Comparison of ENCODE assay signal across 1 cellular context in the genomic region with DNA sequence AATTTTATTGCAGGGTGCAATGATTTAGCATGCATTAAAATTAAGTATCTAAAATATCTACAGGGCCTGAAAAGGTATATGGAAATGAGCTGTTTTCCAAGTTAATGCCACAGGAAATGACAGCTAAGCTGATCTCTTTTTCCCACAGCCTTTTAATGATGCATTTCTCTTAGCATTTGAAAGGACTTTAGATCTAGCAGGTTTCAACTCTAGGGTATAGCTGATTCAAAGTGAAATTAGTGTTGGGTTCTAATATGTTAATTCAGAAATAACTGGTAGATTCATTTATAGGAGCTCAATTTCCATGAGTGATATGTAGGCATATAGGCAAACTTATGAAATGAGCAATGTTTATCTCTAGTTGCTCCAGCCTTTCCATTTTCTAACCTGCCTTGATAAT.
TF ChIP-seq lines count a peak whose summit lies in the region.

No MANE protein-coding gene starts in this region.

TF ChIP-seq in IMR-90, 13 proteins besides CTCF, POLR2A, EP300 and RAD21:
- TF ChIP-seq, protein P1, sequence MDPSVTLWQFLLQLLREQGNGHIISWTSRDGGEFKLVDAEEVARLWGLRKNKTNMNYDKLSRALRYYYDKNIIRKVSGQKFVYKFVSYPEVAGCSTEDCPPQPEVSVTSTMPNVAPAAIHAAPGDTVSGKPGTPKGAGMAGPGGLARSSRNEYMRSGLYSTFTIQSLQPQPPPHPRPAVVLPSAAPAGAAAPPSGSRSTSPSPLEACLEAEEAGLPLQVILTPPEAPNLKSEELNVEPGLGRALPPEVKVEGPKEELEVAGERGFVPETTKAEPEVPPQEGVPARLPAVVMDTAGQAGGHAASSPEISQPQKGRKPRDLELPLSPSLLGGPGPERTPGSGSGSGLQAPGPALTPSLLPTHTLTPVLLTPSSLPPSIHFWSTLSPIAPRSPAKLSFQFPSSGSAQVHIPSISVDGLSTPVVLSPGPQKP (IDR thresholded peaks at IDR 0.05; ENCODE audit: borderline replicate concordance, low read depth, low read length), result no peak
- TF ChIP-seq SMC3 (IDR thresholded peaks at IDR 0.05; ENCODE audit: low read depth, low read length) (no peak), RFX5 (IDR thresholded peaks at IDR 0.05; ENCODE audit: low read depth, low read length) (no peak), CHD1 (IDR thresholded peaks at IDR 0.05; ENCODE audit: low read depth, low read length) (no peak), FOS (IDR thresholded peaks at IDR 0.05; ENCODE audit: low read depth, low read length) (no peak), MAZ (IDR thresholded peaks at IDR 0.05; ENCODE audit: borderline replicate concordance, low read depth, low read length) (no peak), USF2 (IDR thresholded peaks at IDR 0.05; ENCODE audit: low read depth, low read length) (no peak)
